10 cellular contexts compared by ENCODE assay signal in the genomic region with DNA sequence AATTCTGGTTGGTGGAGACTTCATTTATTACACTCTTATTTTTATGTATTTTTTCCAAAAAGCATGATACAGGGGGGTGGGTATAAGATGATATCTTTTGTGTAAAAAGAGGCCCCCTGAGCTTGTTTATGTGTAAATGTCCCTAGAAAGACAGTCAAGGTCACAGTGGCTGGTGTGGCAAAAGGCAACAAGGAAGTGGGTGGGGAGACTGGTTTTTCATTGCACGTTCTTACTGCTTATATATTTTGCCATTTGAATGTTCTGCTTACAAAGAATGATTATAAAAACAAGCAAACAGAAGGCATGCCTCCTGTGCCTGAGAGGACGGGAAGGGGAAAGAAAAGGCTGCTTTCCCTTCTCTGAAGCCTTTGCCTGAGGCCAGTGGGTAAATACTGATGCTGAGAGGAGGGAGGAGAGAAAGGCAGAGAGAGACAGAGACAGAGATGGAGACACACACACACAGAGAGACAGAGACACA. TPM values are rescaled to one million over a fixed set of nuclear protein-coding genes. Genes with fewer than 3 reads are reported as not detected.
DNase-seq lines count a peak whose midpoint lies in the region; ATAC-seq lines count a peak whose summit lies in the region.
"Had no signal": no experiment of that assay in that cellular context is flagged by ENCODE, and none has a peak within 500 bp of the region (broad histone marks: within the 10 kb centered on the region; RNA-seq: fewer than 3 reads in every experiment).

No MANE protein-coding gene starts in this region.

- peak overlapping the region; percentile 86 for H3K27ac Mint-ChIP-seq in activated naive CD4-positive, alpha-beta T cell treated with anti-CD3 and anti-CD28 coated beads, Interleukin-2, amount 10 ng/mL, durations not matched to agents 7 days and 5 days
- H3K27ac Mint-ChIP-seq in activated CD4-positive, alpha-beta memory T cell treated with anti-CD3 and anti-CD28 coated beads, Interleukin-2, amount 10 ng/mL, durations not matched to agents 7 days and 5 days: peak overlapping the region; percentile 92

- no peaks in the 10 kb centered on the region for H3K27me3 ChIP-seq in thymus (ENCODE audit: control insufficient read depth, insufficient read depth)

- intact Hi-C loops in left colon (cut with DNase I, micrococcal nuclease): no loop called here

- no peaks in the 10 kb centered on the region for H3K36me3 ChIP-seq in thymus (ENCODE audit: control insufficient read depth, insufficient read depth)

- ATAC-seq in left colon (peak; percentile 29), HG03469 (IDR thresholded peaks at IDR 0.05; ENCODE audit: unreplicated experiment) (no peak)

- H3K27ac ChIP-seq in thymus (ENCODE audit: low read depth): peak overlapping the region; percentile 36

- no peak for DNase-seq in activated naive CD4-positive, alpha-beta T cell treated with anti-CD3 and anti-CD28 coated beads, Interleukin-2, amount 10 ng/mL, durations not matched to agents 7 days and 5 days
- no peak for DNase-seq in activated naive CD4-positive, alpha-beta T cell (lab: John Stamatoyannopoulos, UW)
- DNase-seq in activated CD4-positive, alpha-beta memory T cell treated with anti-CD3 and anti-CD28 coated beads, Interleukin-2, amount 10 ng/mL, durations not matched to agents 7 days and 5 days: peak; percentile 34
- DNase-seq in left colon (no peak), NCI-H345 (lab: John Stamatoyannopoulos, UW) (no peak), midbrain (lab: John Stamatoyannopoulos, UW) (no peak)
- DNase-seq: anterior cingulate cortex, NCI-H2171 had no signal

- peaks cover 8% of the 10 kb centered on the region for H3K4me1 ChIP-seq in thymus (ENCODE audit: control insufficient read depth, insufficient read depth, low read length)

- H3K4me3 ChIP-seq in thymus (ENCODE audit: low read length): no peak overlapping the region

- POLR2A ChIA-PET in activated CD4-positive, alpha-beta memory T cell treated with anti-CD3 and anti-CD28 coated beads, Interleukin-2, amount 10 ng/mL, durations not matched to agents 7 days and 5 days (lab: Charles Lee): interaction anchor here (1.0 to 1.3 kb wide), 3 partner anchors 21 to 24 kb away, joined by 3 read pairs; no protein-coding TSS in a partner anchor

- CTCF ChIA-PET in activated naive CD4-positive, alpha-beta T cell treated with anti-CD3 and anti-CD28 coated beads, Interleukin-2, amount 10 ng/mL, durations not matched to agents 7 days and 5 days (lab: Charles Lee): interaction anchor here (0.8 to 1.2 kb wide), 2 partner anchors 9 to 15 kb away, joined by 3 read pairs; no protein-coding TSS in a partner anchor
- CTCF ChIA-PET in activated CD4-positive, alpha-beta memory T cell treated with anti-CD3 and anti-CD28 coated beads, Interleukin-2, amount 10 ng/mL, durations not matched to agents 7 days and 5 days (lab: Charles Lee): interaction anchor here (0.6 to 2.5 kb wide), 7 partner anchors 10 to 704 kb away, joined by 3 to 7 read pairs (median 4); partner anchors contain the start of gene ADIPOR2

- no peak overlapping the region for H3K4me3 Mint-ChIP-seq in activated naive CD4-positive, alpha-beta T cell treated with anti-CD3 and anti-CD28 coated beads, Interleukin-2, amount 10 ng/mL, durations not matched to agents 7 days and 5 days
- peak overlapping the region; percentile 21 for H3K4me3 Mint-ChIP-seq in activated CD4-positive, alpha-beta memory T cell treated with anti-CD3 and anti-CD28 coated beads, Interleukin-2, amount 10 ng/mL, durations not matched to agents 7 days and 5 days

- WGBS in thymus: 32% methylated on average over 2 of the region's 2 CpGs

- H3K9me3 Mint-ChIP-seq in activated naive CD4-positive, alpha-beta T cell treated with anti-CD3 and anti-CD28 coated beads, Interleukin-2, amount 10 ng/mL, durations not matched to agents 7 days and 5 days: no peaks in the 10 kb centered on the region
- no peaks in the 10 kb centered on the region for H3K9me3 Mint-ChIP-seq in activated CD4-positive, alpha-beta memory T cell treated with anti-CD3 and anti-CD28 coated beads, Interleukin-2, amount 10 ng/mL, durations not matched to agents 7 days and 5 days

- peaks cover 18% of the 10 kb centered on the region for H3K27me3 Mint-ChIP-seq in activated naive CD4-positive, alpha-beta T cell treated with anti-CD3 and anti-CD28 coated beads, Interleukin-2, amount 10 ng/mL, durations not matched to agents 7 days and 5 days
- peaks cover 2% of the 10 kb centered on the region for H3K27me3 Mint-ChIP-seq in activated CD4-positive, alpha-beta memory T cell treated with anti-CD3 and anti-CD28 coated beads, Interleukin-2, amount 10 ng/mL, durations not matched to agents 7 days and 5 days

- H3K9me3 ChIP-seq in thymus (ENCODE audit: control insufficient read depth): no peaks in the 10 kb centered on the region

- peaks cover 65% of the 10 kb centered on the region for H3K4me1 Mint-ChIP-seq in activated naive CD4-positive, alpha-beta T cell treated with anti-CD3 and anti-CD28 coated beads, Interleukin-2, amount 10 ng/mL, durations not matched to agents 7 days and 5 days
- H3K4me1 Mint-ChIP-seq in activated CD4-positive, alpha-beta memory T cell treated with anti-CD3 and anti-CD28 coated beads, Interleukin-2, amount 10 ng/mL, durations not matched to agents 7 days and 5 days: peaks cover 63% of the 10 kb centered on the region

- H3K36me3 Mint-ChIP-seq in activated naive CD4-positive, alpha-beta T cell treated with anti-CD3 and anti-CD28 coated beads, Interleukin-2, amount 10 ng/mL, durations not matched to agents 7 days and 5 days: peaks cover 2% of the 10 kb centered on the region
- peaks cover 4% of the 10 kb centered on the region for H3K36me3 Mint-ChIP-seq in activated CD4-positive, alpha-beta memory T cell treated with anti-CD3 and anti-CD28 coated beads, Interleukin-2, amount 10 ng/mL, durations not matched to agents 7 days and 5 days (ENCODE audit: low read depth)

RNA-seq across cellular contexts. Expression of gene ADIPOR2, which starts 24.1 kb away (rescaled TPM):
- 10 to 100 TPM; 63.8 to 71.8 TPM for total RNA-seq in activated CD4-positive, alpha-beta memory T cell treated with anti-CD3 and anti-CD28 coated beads, Interleukin-2, amount 10 ng/mL, durations not matched to agents 7 days and 5 days
- total RNA-seq in left colon: 100 to 1,000 TPM; 100 to 111 TPM
- polyA plus RNA-seq in thymus: 25.6 TPM

RNA-seq across cellular contexts. Expression of gene WNT5B, which starts 37.7 kb away (rescaled TPM):
- total RNA-seq in activated CD4-positive, alpha-beta memory T cell treated with anti-CD3 and anti-CD28 coated beads, Interleukin-2, amount 10 ng/mL, durations not matched to agents 7 days and 5 days: 1 to 10 TPM; 1.4 to 1.7 TPM
- total RNA-seq in left colon: 1 to 10 TPM; 4.5 to 9.4 TPM
- polyA plus RNA-seq in thymus: 4.1 TPM
